Comparison of ENCODE assay signal across 19 cellular contexts in genomic region chr9:126676102-126676684, GRCh38.
"Had no signal": no experiment of that assay in that cellular context is flagged by ENCODE, and none has a peak within 500 bp of the region (broad histone marks: within the 10 kb centered on the region; RNA-seq: fewer than 3 reads in every experiment).

No MANE protein-coding gene starts in this region.

- H3K27ac Mint-ChIP-seq: activated CD4-positive, alpha-beta T cell treated with anti-CD3 and anti-CD28 coated beads for 36 hours; activated CD8-positive, alpha-beta T cell treated with anti-CD3 and anti-CD28 coated beads, Interleukin-2, amount 10 ng/mL, durations not matched to agents 7 days and 5 days; activated T-helper 2 cell treated with anti-CD3 and anti-CD28 coated beads, Interferon-gamma antibody, Interleukin-2, Interleukin-4, amounts not matched to agents 10 μg/mL and 5 μg/mL and 100 μg/mL, durations not matched to agents 14 hours and 24 hours and 36 hours; naive thymus-derived CD8-positive, alpha-beta T cell; T-cell had no signal

- H3K9me3 ChIP-seq: adrenal gland, body of pancreas, mucosa of descending colon, psoas muscle, sigmoid colon, suprapubic skin had no signal

- H3K4me1 ChIP-seq: adrenal gland, body of pancreas, psoas muscle, sigmoid colon had no signal

- H3K9me3 Mint-ChIP-seq: activated T-helper 2 cell treated with anti-CD3 and anti-CD28 coated beads, Interferon-gamma antibody, Interleukin-2, Interleukin-4, amounts not matched to agents 10 μg/mL and 5 μg/mL and 100 μg/mL, durations not matched to agents 14 hours and 24 hours and 36 hours; naive thymus-derived CD8-positive, alpha-beta T cell; T-cell; type B pancreatic cell had no signal

- DNase-seq: activated CD8-positive, alpha-beta T cell treated with anti-CD3 and anti-CD28 coated beads, Interleukin-2, amount 10 ng/mL, durations not matched to agents 7 days and 5 days; activated naive CD4-positive, alpha-beta T cell treated with anti-CD3 and anti-CD28 coated beads, Interleukin-2, amount 50 U/mL, for 16 hours; body of pancreas; dermis blood vessel endothelial cell; erythroblast; hippocampal formation; mucosa of descending colon; naive thymus-derived CD8-positive, alpha-beta T cell; psoas muscle; sigmoid colon; stimulated activated CD4-positive, alpha-beta T cell treated with anti-CD3 and anti-CD28 coated beads, Interleukin-12 subunit alpha, Interleukin-12 subunit beta, amount 100 ng/mL, for 4 hours; T-cell; T1000 had no signal

- H3K4me3 ChIP-seq: adrenal gland, body of pancreas, mucosa of descending colon, psoas muscle, sigmoid colon, suprapubic skin had no signal

- H3K36me3 Mint-ChIP-seq: T-cell, type B pancreatic cell had no signal

- H3K27ac ChIP-seq: adrenal gland, body of pancreas, psoas muscle, sigmoid colon, suprapubic skin had no signal

- H3K4me3 Mint-ChIP-seq: activated CD4-positive, alpha-beta T cell treated with anti-CD3 and anti-CD28 coated beads for 36 hours; activated CD8-positive, alpha-beta T cell treated with anti-CD3 and anti-CD28 coated beads, Interleukin-2, amount 10 ng/mL, durations not matched to agents 7 days and 5 days; type B pancreatic cell had no signal

- ATAC-seq: activated CD4-positive, alpha-beta T cell treated with anti-CD3 and anti-CD28 coated beads for 36 hours; activated CD8-positive, alpha-beta T cell treated with anti-CD3 and anti-CD28 coated beads, Interleukin-2, amount 10 ng/mL, durations not matched to agents 7 days and 5 days; body of pancreas; naive thymus-derived CD8-positive, alpha-beta T cell; psoas muscle; stimulated activated naive CD8-positive, alpha-beta T cell treated with anti-CD3 and anti-CD28 coated beads, Interleukin-15, Interleukin-2, amounts not matched to agents 100 U/mL and 50 U/mL, for 24 hours; T-cell had no signal

- H3K36me3 ChIP-seq: adrenal gland, sigmoid colon, suprapubic skin had no signal
